ENCODE assay signal across 16 cellular contexts in the genomic region with DNA sequence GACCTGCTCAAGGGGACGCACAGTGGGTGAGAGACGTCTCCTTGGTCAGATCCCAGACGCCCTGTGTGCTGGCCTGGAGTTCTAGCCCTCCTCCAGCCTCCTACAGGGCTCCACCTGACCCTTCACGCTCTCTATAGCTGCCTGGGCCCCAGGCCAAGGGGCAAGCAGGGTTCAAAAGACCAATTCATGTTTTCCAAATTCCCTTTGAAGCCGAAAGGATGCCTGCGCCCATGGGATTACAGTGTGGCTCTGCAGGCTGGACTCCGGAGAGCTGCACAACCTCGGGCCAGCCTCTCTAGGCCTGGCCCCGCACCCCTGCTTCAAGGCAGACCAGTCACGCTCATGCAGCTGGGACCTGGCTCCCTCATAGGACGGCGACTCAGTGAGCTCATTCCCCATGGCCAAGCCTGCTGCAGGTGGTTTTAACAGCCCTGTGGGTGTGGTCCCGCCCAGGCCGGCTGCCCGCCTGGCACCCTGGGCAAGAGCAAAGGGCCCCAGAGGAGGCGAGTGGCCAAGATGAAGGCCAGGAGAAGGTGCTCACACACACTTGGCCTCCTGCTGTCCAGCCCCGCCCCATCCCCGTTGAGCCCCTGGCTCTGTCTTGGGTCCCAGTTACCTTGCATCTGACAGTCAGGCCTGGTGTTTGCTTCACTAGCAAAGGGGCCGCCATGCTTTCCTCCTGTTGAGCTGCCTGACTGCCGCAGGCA. TPM values are rescaled to one million over a fixed set of nuclear protein-coding genes. Genes with fewer than 3 reads are reported as not detected.
DNase-seq lines count a peak whose midpoint lies in the region; ATAC-seq and TF ChIP-seq lines count a peak whose summit lies in the region.
"Had no signal": no experiment of that assay in that cellular context is flagged by ENCODE, and none has a peak within 500 bp of the region (broad histone marks: within the 10 kb centered on the region; RNA-seq: fewer than 3 reads in every experiment).

No MANE protein-coding gene starts in this region.

- peaks cover 53% of the 10 kb centered on the region for H3K4me1 Mint-ChIP-seq in neural progenitor cell
- H3K4me1 Mint-ChIP-seq in T-helper 17 cell: peaks cover 17% of the 10 kb centered on the region

- H3K36me3 Mint-ChIP-seq in neural progenitor cell (no peaks in the 10 kb centered on the region), T-helper 17 cell (ENCODE audit: low read depth) (no peaks in the 10 kb centered on the region)
- H3K36me3 Mint-ChIP-seq: activated naive CD4-positive, alpha-beta T cell treated with anti-CD3 and anti-CD28 coated beads, Interleukin-2, amount 10 ng/mL, durations not matched to agents 7 days and 5 days had no signal

- H3K79me2 ChIP-seq in neural progenitor cell (ENCODE audit: low read depth): no peaks in the 10 kb centered on the region

- 89% methylated on average over 10 of the region's 20 CpGs; no CpG with 5 or more reads in 1 of the 2 experiments for WGBS in IMR-90 (ENCODE audit: extremely low coverage in 2 of 2, insufficient read length in 1 of 2), 2 experiments

- no peak overlapping the region for H3K14ac ChIP-seq in IMR-90 (replicated peaks; ENCODE audit: low read depth, low read length)

- H4K5ac ChIP-seq in IMR-90 (ENCODE audit: low read depth, low read length): no peak overlapping the region

- H3K27ac Mint-ChIP-seq in neural progenitor cell: peak overlapping the region; percentile 97
- H3K27ac Mint-ChIP-seq in T-helper 17 cell: no peak overlapping the region
- H3K27ac Mint-ChIP-seq: activated naive CD4-positive, alpha-beta T cell treated with anti-CD3 and anti-CD28 coated beads, Interleukin-2, amount 10 ng/mL, durations not matched to agents 7 days and 5 days had no signal

- 0 out of 2 replicates have a peak overlapping the region, but pooled peaks have one; percentile 9 for H2AK5ac ChIP-seq in IMR-90 (ENCODE audit: low read depth, low read length)

- no peak overlapping the region for H3K4ac ChIP-seq in IMR-90 (ENCODE audit: low read depth, low read length)

- H2BK5ac ChIP-seq in IMR-90 (ENCODE audit: low read depth, low read length, poor library complexity, severe bottlenecking): no peak overlapping the region

- H3K4me1 ChIP-seq in BLaER1 treated with 17β-estradiol and CSF1 and Interleukin-3, amounts not matched to agents 10 nM and 100 nM: peaks cover 42 to 72% (median 62%) of the 10 kb centered on the region in 10 experiments
- H3K4me1 ChIP-seq in IMR-90 (ENCODE audit: control insufficient read depth, insufficient read depth, low read length): peaks cover 12% of the 10 kb centered on the region
- H3K4me1 ChIP-seq in neural progenitor cell: peaks cover 20% of the 10 kb centered on the region

- no peak overlapping the region for H2BK20ac ChIP-seq in IMR-90 (ENCODE audit: low read depth, low read length)

- H3K27me3 Mint-ChIP-seq in neural progenitor cell (ENCODE audit: insufficient read depth, low read depth) (peaks cover 18% of the 10 kb centered on the region), T-helper 17 cell (no peaks in the 10 kb centered on the region)

- H3K56ac ChIP-seq in IMR-90 (ENCODE audit: extremely low read depth, insufficient read depth, low read length): no peak overlapping the region

- H4K91ac ChIP-seq in IMR-90 (ENCODE audit: insufficient read depth, low read depth, low read length): no peak overlapping the region

- no peaks in the 10 kb centered on the region for H3K79me1 ChIP-seq in IMR-90 (ENCODE audit: low read depth in 1 of 2, low read length in 2 of 2)

- intact Hi-C loops in IMR-90 (cut with micrococcal nuclease): no loop called here

- H3K9me3 Mint-ChIP-seq in neural progenitor cell: no peaks in the 10 kb centered on the region
- H3K9me3 Mint-ChIP-seq: activated naive CD4-positive, alpha-beta T cell treated with anti-CD3 and anti-CD28 coated beads, Interleukin-2, amount 10 ng/mL, durations not matched to agents 7 days and 5 days had no signal

- no peak overlapping the region for H2BK120ac ChIP-seq in IMR-90 (ENCODE audit: low read depth, low read length)

- TF ChIP-seq POLR2A in IMR-90 (IDR thresholded peaks at IDR 0.05; ENCODE audit: low read depth, low read length): no peak

- H3K9me3 ChIP-seq in BLaER1 treated with 17β-estradiol and CSF1 and Interleukin-3, amounts not matched to agents 10 nM and 100 nM (replicated peaks in 1 of 11): no peaks in the 10 kb centered on the region
- no peaks in the 10 kb centered on the region for H3K9me3 ChIP-seq in IMR-90 (ENCODE audit: control insufficient read depth, insufficient read depth, low read length)
- H3K9me3 ChIP-seq in neural progenitor cell (ENCODE audit: low read depth): no peaks in the 10 kb centered on the region
- H3K9me3 ChIP-seq in T-helper 17 cell (ENCODE audit: control insufficient read depth, low read length, poor library complexity, severe bottlenecking): no peaks in the 10 kb centered on the region
- H3K9me3 ChIP-seq: Caco-2, esophagus muscularis mucosa, neutrophil had no signal

- peak overlapping the region in 1 of 11 experiments; percentile 26; a peak in 2 of 22 replicates for H3K9ac ChIP-seq in BLaER1 treated with 17β-estradiol and CSF1 and Interleukin-3, amounts not matched to agents 10 nM and 100 nM
- H3K9ac ChIP-seq in IMR-90 (ENCODE audit: low read depth, low read length): no peak overlapping the region
- no peak overlapping the region for H3K9ac ChIP-seq in neural progenitor cell

- POLR2A ChIA-PET in IMR-90 (lab: Charles Lee; ENCODE audit: unreplicated experiment): no interaction called here

- dilution Hi-C loops in IMR-90 (cut with HindIII; ENCODE audit: low sequenced_read_pairs, unreplicated experiment): no loop called here

- H2AFZ ChIP-seq in IMR-90 (replicated peaks; ENCODE audit: low read length, poor library complexity) (no peak overlapping the region), neural progenitor cell (replicated peaks) (no peak overlapping the region)
- H2AFZ ChIP-seq: PC-9 had no signal

- no peak overlapping the region for H3K4me3 ChIP-seq in BLaER1 treated with 17β-estradiol and CSF1 and Interleukin-3, amounts not matched to agents 10 nM and 100 nM
- H3K4me3 ChIP-seq in IMR-90 (ENCODE audit: insufficient read depth, low read depth, low read length) (no peak overlapping the region), neural progenitor cell (no peak overlapping the region)
- H3K4me3 ChIP-seq: esophagus muscularis mucosa, PC-9 had no signal

- H3K36me3 ChIP-seq in BLaER1 treated with 17β-estradiol and CSF1 and Interleukin-3, amounts not matched to agents 10 nM and 100 nM: no peaks in the 10 kb centered on the region
- no peaks in the 10 kb centered on the region for H3K36me3 ChIP-seq in IMR-90 (ENCODE audit: control insufficient read depth, insufficient read depth, low read length)
- no peaks in the 10 kb centered on the region for H3K36me3 ChIP-seq in neural progenitor cell
- H3K36me3 ChIP-seq: esophagus muscularis mucosa, neutrophil had no signal

- H3K27me3 ChIP-seq in BLaER1 treated with 17β-estradiol and CSF1 and Interleukin-3, amounts not matched to agents 10 nM and 100 nM: no peaks in the 10 kb centered on the region
- no peaks in the 10 kb centered on the region for H3K27me3 ChIP-seq in IMR-90 (ENCODE audit: control insufficient read depth, insufficient read depth, low read length)
- H3K27me3 ChIP-seq in neural progenitor cell: no peaks in the 10 kb centered on the region
- H3K27me3 ChIP-seq: esophagus muscularis mucosa, neutrophil had no signal

- H3K4me3 Mint-ChIP-seq in neural progenitor cell: peak overlapping the region; percentile 26
- H3K4me3 Mint-ChIP-seq in T-helper 17 cell: no peak overlapping the region
- H3K4me3 Mint-ChIP-seq: activated naive CD4-positive, alpha-beta T cell treated with anti-CD3 and anti-CD28 coated beads, Interleukin-2, amount 10 ng/mL, durations not matched to agents 7 days and 5 days had no signal

- peaks cover 4% of the 10 kb centered on the region for H3F3A ChIP-seq in neural progenitor cell (ENCODE audit: low read depth)

- no peaks in the 10 kb centered on the region for H4K20me1 ChIP-seq in BLaER1 treated with 17β-estradiol and CSF1 and Interleukin-3, amounts not matched to agents 10 nM and 100 nM
- H4K20me1 ChIP-seq in IMR-90 (ENCODE audit: insufficient read depth, low read length): no peaks in the 10 kb centered on the region
- no peaks in the 10 kb centered on the region for H4K20me1 ChIP-seq in neural progenitor cell (ENCODE audit: low read depth)

- H3K4me2 ChIP-seq in BLaER1 treated with 17β-estradiol and CSF1 and Interleukin-3, amounts not matched to agents 10 nM and 100 nM: peak overlapping the region in 9 of 11 experiments; percentile 27 to 90 (median 51); a peak in 15 of 22 replicates
- H3K4me2 ChIP-seq in IMR-90 (ENCODE audit: low read depth, low read length) (no peak overlapping the region), neural progenitor cell (no peak overlapping the region)
- H3K4me2 ChIP-seq: PC-9 had no signal

- no peaks in the 10 kb centered on the region; the same call in 1 of the 2 replicates for H3K9me1 ChIP-seq in IMR-90 (ENCODE audit: insufficient read depth, low read length)

- CTCF ChIA-PET in IMR-90 (lab: Yijun Ruan, JAX): no interaction called here

- peak overlapping the region in 4 of 11 experiments; percentile 1 to 34 (median 16); a peak in 3 of 22 replicates for H3K27ac ChIP-seq in BLaER1 treated with 17β-estradiol and CSF1 and Interleukin-3, amounts not matched to agents 10 nM and 100 nM
- no peak overlapping the region for H3K27ac ChIP-seq in IMR-90 (ENCODE audit: insufficient read depth, low read length)
- H3K27ac ChIP-seq in neural progenitor cell: no peak overlapping the region
- H3K27ac ChIP-seq: esophagus muscularis mucosa, neutrophil, PC-9 had no signal

- H2AK9ac ChIP-seq in IMR-90 (replicated peaks; ENCODE audit: low read depth, low read length, poor library complexity): no peak overlapping the region

- H2BK15ac ChIP-seq in IMR-90 (ENCODE audit: low read depth, low read length): no peak overlapping the region

- H3K18ac ChIP-seq in IMR-90 (ENCODE audit: low read depth, low read length): no peak overlapping the region

- DNase-seq in IMR-90 (no peak), neural progenitor cell (ENCODE audit: low spot score) (no peak), T-helper 17 cell (no peak), midbrain (lab: John Stamatoyannopoulos, UW) (no peak)
- DNase-seq: activated CD4-positive, alpha-beta T cell treated with anti-CD3 and anti-CD28 coated beads for 48 hours; activated CD8-positive, alpha-beta memory T cell treated with anti-CD3 and anti-CD28 coated beads, Interleukin-2, amount 50 U/mL, for 48 hours; activated naive CD4-positive, alpha-beta T cell treated with anti-CD3 and anti-CD28 coated beads, Interleukin-2, amount 10 ng/mL, durations not matched to agents 7 days and 5 days; Caco-2; mesendoderm; NCI-H2107; PC-9 had no signal

- no peak for TF ChIP-seq RAD21 in IMR-90 (IDR thresholded peaks at IDR 0.05; ENCODE audit: low read length)

- H3K23ac ChIP-seq in IMR-90 (ENCODE audit: low read depth, low read length): no peak overlapping the region

- TF ChIP-seq CTCF in IMR-90 (conservative IDR thresholded peaks at IDR 0.05; ENCODE audit: low read depth, low read length) (no peak), neural progenitor cell (IDR thresholded peaks at IDR 0.05) (no peak)

- ATAC-seq in IMR-90 (ENCODE audit: low read depth) (no peak), esophagus mucosa (peak; percentile 86), T-helper 17 cell (no peak), HG03460 (IDR thresholded peaks at IDR 0.05; ENCODE audit: unreplicated experiment) (no peak)

- no peak overlapping the region for H4K8ac ChIP-seq in IMR-90 (ENCODE audit: low read depth in 2 of 2, low read length in 2 of 2)

- BruUV-seq in IMR-90 (replicated peaks; lab: Mats Ljungman, UMichigan): no TSS peak

- in situ Hi-C loops in IMR-90 (cut with MboI; ENCODE audit: low sequenced_read_pairs): no loop called here

RNA-seq across cellular contexts. Expression of gene SMAD7, which starts 57.1 kb away (rescaled TPM):
- 13.3 and 15.8 TPM in 2 replicates for total RNA-seq in IMR-90 (2012; rRNA removed)
- 17.6 and 17.9 TPM in 2 replicates for polyA plus RNA-seq in IMR-90 (2012; rRNA removed)
- 8.3 and 14.6 TPM in 2 replicates for polyA plus RNA-seq in IMR-90 (2012; cell fraction: cytosol; rRNA removed)
- 22.6 and 22.9 TPM in 2 replicates for polyA plus RNA-seq in IMR-90 (2012; cell fraction: nucleus; rRNA removed; ENCODE audit: low replicate concordance)
- total RNA-seq in esophagus mucosa: 3.7 TPM
- 1.1 and 2.0 TPM in 2 replicates for total RNA-seq in neural progenitor cell (ENCODE audit: low replicate concordance)
- total RNA-seq in T-helper 17 cell: 100 to 1,000 TPM; 161 to 181 TPM

Comparison
In these comparisons a context has a peak if more than half of its experiments do, and no peak if none do; other contexts are left out.
1. H3K4me2 ChIP-seq: peak in BLaER1 treated with 17β-estradiol and CSF1 and Interleukin-3, amounts not matched to agents 10 nM and 100 nM (9 of 11); none in IMR-90 (single experiment) and neural progenitor cell (single experiment).